In genomic region chr3:174547801-174548200, GRCh38 we compare ENCODE assay signal across 1 cellular context.
TF ChIP-seq lines count a peak whose summit lies in the region.

No MANE protein-coding gene starts in this region.

TF ChIP-seq in IMR-90, 13 proteins besides CTCF, POLR2A, EP300 and RAD21 (continued from another document):
- no peak for TF ChIP-seq SMC3 (IDR thresholded peaks at IDR 0.05; ENCODE audit: low read depth, low read length)
- no peak for TF ChIP-seq NFE2L2 (IDR thresholded peaks at IDR 0.05; ENCODE audit: low read depth, low read length)
- TF ChIP-seq RFX5 (IDR thresholded peaks at IDR 0.05; ENCODE audit: low read depth, low read length) = no peak
- no peak for TF ChIP-seq CHD1 (IDR thresholded peaks at IDR 0.05; ENCODE audit: low read depth, low read length)
